8 cellular contexts compared by ENCODE assay signal in genomic region chr9:4987996-4988421, GRCh38. TPM values are rescaled to one million over a fixed set of nuclear protein-coding genes. Genes with fewer than 3 reads are reported as not detected.
DNase-seq lines count a peak whose midpoint lies in the region; ATAC-seq and TF ChIP-seq lines count a peak whose summit lies in the region.

No MANE protein-coding gene starts in this region.

- 36 to 43% (median 43%) methylated on average over 2 of the region's 2 CpGs for WGBS in ovary, 3 donors

- no peaks in the 10 kb centered on the region for H3K27me3 Mint-ChIP-seq in CD4-positive, alpha-beta T cell
- no peaks in the 10 kb centered on the region for H3K27me3 Mint-ChIP-seq in activated CD8-positive, alpha-beta memory T cell treated with anti-CD3 and anti-CD28 coated beads, Interleukin-2, amount 10 ng/mL, durations not matched to agents 7 days and 5 days

- TF ChIP-seq CTCF in CD4-positive, alpha-beta T cell (IDR thresholded peaks at IDR 0.05) = peak; percentile 81
- peak; percentile 49 to 65 (median 58) for TF ChIP-seq CTCF in ovary (IDR thresholded peaks at IDR 0.05)

- peak in 8 of 10 experiments; percentile 14 to 46 (median 22) for DNase-seq in CD4-positive, alpha-beta T cell
- peak; percentile 47 for DNase-seq in HEK293T (ENCODE audit: extremely low spot score)
- peak; percentile 80 for DNase-seq in NCI-H748 treated with DMSO at 0.1 percent for 48 hours (lab: John Stamatoyannopoulos, UW)
- DNase-seq in activated CD8-positive, alpha-beta memory T cell treated with anti-CD3 and anti-CD28 coated beads, Interleukin-2, amount 10 ng/mL, durations not matched to agents 7 days and 5 days = peak; percentile 69
- peak; percentile 50 for DNase-seq in fibroblast of gingiva (ENCODE audit: low read depth)
- peak in 4 of 5 donors; percentile 20 to 53 (median 42) for DNase-seq in ovary
- DNase-seq in left lobe of liver (ENCODE audit: low spot score) = no peak
- DNase-seq in posterior vena cava (ENCODE audit: low spot score) = no peak

- no peaks in the 10 kb centered on the region for H3K27me3 ChIP-seq in CD4-positive, alpha-beta T cell (ENCODE audit: control insufficient read depth, insufficient read depth, low read length)
- no peaks in the 10 kb centered on the region for H3K27me3 ChIP-seq in ovary

- H3K4me1 ChIP-seq in ovary (ENCODE audit: insufficient read depth) = peaks cover 8% of the 10 kb centered on the region

- no peak for TF ChIP-seq EP300 in ovary (IDR thresholded peaks at IDR 0.05)

- H3K36me3 Mint-ChIP-seq in CD4-positive, alpha-beta T cell (ENCODE audit: low read depth) = peaks cover 22% of the 10 kb centered on the region
- peaks cover 22% of the 10 kb centered on the region for H3K36me3 Mint-ChIP-seq in activated CD8-positive, alpha-beta memory T cell treated with anti-CD3 and anti-CD28 coated beads, Interleukin-2, amount 10 ng/mL, durations not matched to agents 7 days and 5 days

- H3K4me3 ChIP-seq in ovary = no peak overlapping the region

- no peaks in the 10 kb centered on the region for H3K9me3 Mint-ChIP-seq in CD4-positive, alpha-beta T cell
- H3K9me3 Mint-ChIP-seq in activated CD8-positive, alpha-beta memory T cell treated with anti-CD3 and anti-CD28 coated beads, Interleukin-2, amount 10 ng/mL, durations not matched to agents 7 days and 5 days (ENCODE audit: low read depth) = peaks cover 2% of the 10 kb centered on the region

- no peak for ATAC-seq in CD4-positive, alpha-beta T cell (ENCODE audit: poor library complexity)
- ATAC-seq in activated CD8-positive, alpha-beta memory T cell treated with anti-CD3 and anti-CD28 coated beads, Interleukin-2, amount 10 ng/mL, durations not matched to agents 7 days and 5 days = no peak
- no peak for ATAC-seq in left lobe of liver

- H3K36me3 ChIP-seq in ovary = no peaks in the 10 kb centered on the region

- H3K4me1 Mint-ChIP-seq in CD4-positive, alpha-beta T cell (ENCODE audit: low read depth) = peaks cover 49% of the 10 kb centered on the region
- peaks cover 38% of the 10 kb centered on the region for H3K4me1 Mint-ChIP-seq in activated CD8-positive, alpha-beta memory T cell treated with anti-CD3 and anti-CD28 coated beads, Interleukin-2, amount 10 ng/mL, durations not matched to agents 7 days and 5 days

- intact Hi-C loops in CD4-positive, alpha-beta T cell (cut with DNase I, micrococcal nuclease) = loop anchor here (1.0 to 10.0 kb wide), 11 partner anchors 197 to 1473 kb away; partner anchors contain the start of genes AK3 (in 1 of the 2) and PLGRKT (in 1 of the 2)
- intact Hi-C loops in ovary (cut with DNase I) = loop anchor here (5.0 to 10.0 kb wide), 5 partner anchors 133 to 313 kb away; partner anchors contain the start of genes RCL1 (in 4 of the 4) and CDC37L1 (in 1 of the 4)
- intact Hi-C loops in posterior vena cava (cut with DNase I) = loop anchor here (5.0 to 10.0 kb wide), 2 partner anchors 53 to 226 kb away; no protein-coding TSS in a partner anchor

- H3K27ac ChIP-seq in CD4-positive, alpha-beta T cell (ENCODE audit: low read depth, low read length) = no peak overlapping the region
- H3K27ac ChIP-seq in ovary = no peak overlapping the region

- no peak overlapping the region for H3K27ac Mint-ChIP-seq in CD4-positive, alpha-beta T cell
- H3K27ac Mint-ChIP-seq in activated CD8-positive, alpha-beta memory T cell treated with anti-CD3 and anti-CD28 coated beads, Interleukin-2, amount 10 ng/mL, durations not matched to agents 7 days and 5 days = no peak overlapping the region

- no peaks in the 10 kb centered on the region for H3K9me3 ChIP-seq in CD4-positive, alpha-beta T cell (ENCODE audit: control insufficient read depth, low read length)
- peaks cover 0 to 4% of the 10 kb centered on the region in 2 donors for H3K9me3 ChIP-seq in ovary

- CTCF ChIA-PET in CD4-positive, alpha-beta T cell (lab: Charles Lee) = interaction anchor here (0.9 to 2.0 kb wide), 3 partner anchors 11 to 228 kb away, joined by 3 to 8 read pairs (median 4); no protein-coding TSS in a partner anchor
- CTCF ChIA-PET in HEK293T (lab: Yijun Ruan, JAX) = interaction anchor here (0.6 to 0.8 kb wide), 2 partner anchors 8 to 207 kb away, joined by 3 read pairs; no protein-coding TSS in a partner anchor
- CTCF ChIA-PET in activated CD8-positive, alpha-beta memory T cell treated with anti-CD3 and anti-CD28 coated beads, Interleukin-2, amount 10 ng/mL, durations not matched to agents 7 days and 5 days (lab: Charles Lee) = interaction anchor here (0.7 to 6.6 kb wide), 25 partner anchors 10 to 383 kb away, joined by 3 to 80 read pairs (median 3); partner anchors contain the start of genes CDC37L1 and RCL1

- H3K4me3 Mint-ChIP-seq in CD4-positive, alpha-beta T cell = no peak overlapping the region
- no peak overlapping the region for H3K4me3 Mint-ChIP-seq in activated CD8-positive, alpha-beta memory T cell treated with anti-CD3 and anti-CD28 coated beads, Interleukin-2, amount 10 ng/mL, durations not matched to agents 7 days and 5 days

- no peak for TF ChIP-seq POLR2A in ovary (IDR thresholded peaks at IDR 0.05)

- POLR2A ChIA-PET in CD4-positive, alpha-beta T cell (lab: Charles Lee) = interaction anchor here (0.8 kb wide), 1 partner anchor 53 kb away, joined by 3 read pairs; no protein-coding TSS in a partner anchor
- POLR2A ChIA-PET in HEK293T (lab: Yijun Ruan, JAX) = no interaction called here

TF ChIP-seq in HEK293T, 16 proteins besides CTCF, POLR2A, EP300 and RAD21:
- TF ChIP-seq LEF1 (IDR thresholded peaks at IDR 0.05; ENCODE audit: borderline replicate concordance) (no peak), ELF4 (IDR thresholded peaks at IDR 0.05) (no peak), FOXK2 (IDR thresholded peaks at IDR 0.05) (no peak), BHLHE40 (IDR thresholded peaks at IDR 0.05; ENCODE audit: borderline replicate concordance) (no peak), SUZ12 (IDR thresholded peaks at IDR 0.05) (no peak), CTBP1 (IDR thresholded peaks at IDR 0.05; ENCODE audit: borderline replicate concordance) (no peak), HDGF (IDR thresholded peaks at IDR 0.05; ENCODE audit: borderline replicate concordance) (no peak), SP1 (IDR thresholded peaks at IDR 0.05) (no peak), TARDBP (IDR thresholded peaks at IDR 0.05) (no peak), L3MBTL2 (conservative IDR thresholded peaks at IDR 0.05) (no peak), NFRKB (IDR thresholded peaks at IDR 0.05) (no peak), ARNT (IDR thresholded peaks at IDR 0.05) (no peak), ZNF384 (IDR thresholded peaks at IDR 0.05) (no peak), FOXM1 (IDR thresholded peaks at IDR 0.05; ENCODE audit: borderline replicate concordance) (no peak), FOXA1 (IDR thresholded peaks at IDR 0.05) (no peak)
- TF ChIP-seq, protein P1, sequence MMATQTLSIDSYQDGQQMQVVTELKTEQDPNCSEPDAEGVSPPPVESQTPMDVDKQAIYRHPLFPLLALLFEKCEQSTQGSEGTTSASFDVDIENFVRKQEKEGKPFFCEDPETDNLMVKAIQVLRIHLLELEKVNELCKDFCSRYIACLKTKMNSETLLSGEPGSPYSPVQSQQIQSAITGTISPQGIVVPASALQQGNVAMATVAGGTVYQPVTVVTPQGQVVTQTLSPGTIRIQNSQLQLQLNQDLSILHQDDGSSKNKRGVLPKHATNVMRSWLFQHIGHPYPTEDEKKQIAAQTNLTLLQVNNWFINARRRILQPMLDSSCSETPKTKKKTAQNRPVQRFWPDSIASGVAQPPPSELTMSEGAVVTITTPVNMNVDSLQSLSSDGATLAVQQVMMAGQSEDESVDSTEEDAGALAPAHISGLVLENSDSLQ (IDR thresholded peaks at IDR 0.05) = no peak

RNA-seq across cellular contexts. Expression of gene JAK2, which starts 2.9 kb away (rescaled TPM):
- 1 to 10 TPM; 7.2 to 7.5 TPM for total RNA-seq in CD4-positive, alpha-beta T cell
- 10 to 100 TPM; 20.6 to 27.0 TPM for total RNA-seq in activated CD8-positive, alpha-beta memory T cell treated with anti-CD3 and anti-CD28 coated beads, Interleukin-2, amount 10 ng/mL, durations not matched to agents 7 days and 5 days
- 10 to 100 TPM; 14.4 to 31.4 (median 19.8) TPM for total RNA-seq in ovary
- polyA plus RNA-seq in ovary = 10 to 100 TPM in 1 of 2 donors, 1 to 10 TPM in 1; 8.6 to 15.9 TPM
- 3.9 TPM for total RNA-seq in left lobe of liver
- total RNA-seq in posterior vena cava = 10 to 100 TPM; 65.8 to 67.2 TPM

Comparison
In these comparisons a context has a peak if more than half of its experiments do, and no peak if none do; other contexts are left out.
1. DNase-seq: peak in CD4-positive, alpha-beta T cell (8 of 10), HEK293T (single experiment), NCI-H748 treated with DMSO at 0.1 percent for 48 hours (single experiment), activated CD8-positive, alpha-beta memory T cell treated with anti-CD3 and anti-CD28 coated beads, Interleukin-2, amount 10 ng/mL, durations not matched to agents 7 days and 5 days (single experiment), fibroblast of gingiva (single experiment) and ovary (4 of 5); none in left lobe of liver (single experiment) and posterior vena cava (single experiment).